Comparison of ENCODE assay signal across 1 cellular context in the genomic region with DNA sequence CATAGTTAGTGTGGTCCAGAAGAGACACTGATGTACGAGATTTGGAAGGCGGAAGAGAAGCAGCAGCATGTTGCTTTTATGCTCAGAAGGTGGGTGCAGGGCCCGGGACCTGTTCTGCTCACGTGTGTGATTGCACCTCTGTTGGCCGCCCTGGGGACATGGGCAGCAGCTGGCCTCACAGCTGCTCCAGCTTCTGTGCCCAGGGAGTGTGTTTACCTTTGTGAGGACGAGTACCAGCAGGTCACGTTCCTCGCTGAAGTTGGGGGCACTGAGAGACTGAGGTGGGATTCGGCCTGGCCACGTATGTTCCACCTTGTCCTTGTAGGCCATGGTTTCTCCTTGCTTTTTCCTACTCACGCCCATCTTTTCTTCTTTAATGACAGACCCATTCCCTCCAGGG.
TF ChIP-seq lines count a peak whose summit lies in the region.

No MANE protein-coding gene starts in this region.

TF ChIP-seq in H1, 55 proteins besides CTCF, POLR2A, EP300 and RAD21:
- TF ChIP-seq NRF1 (IDR thresholded peaks at IDR 0.05; ENCODE audit: low read depth, low read length) = no peak
